In the genomic region with DNA sequence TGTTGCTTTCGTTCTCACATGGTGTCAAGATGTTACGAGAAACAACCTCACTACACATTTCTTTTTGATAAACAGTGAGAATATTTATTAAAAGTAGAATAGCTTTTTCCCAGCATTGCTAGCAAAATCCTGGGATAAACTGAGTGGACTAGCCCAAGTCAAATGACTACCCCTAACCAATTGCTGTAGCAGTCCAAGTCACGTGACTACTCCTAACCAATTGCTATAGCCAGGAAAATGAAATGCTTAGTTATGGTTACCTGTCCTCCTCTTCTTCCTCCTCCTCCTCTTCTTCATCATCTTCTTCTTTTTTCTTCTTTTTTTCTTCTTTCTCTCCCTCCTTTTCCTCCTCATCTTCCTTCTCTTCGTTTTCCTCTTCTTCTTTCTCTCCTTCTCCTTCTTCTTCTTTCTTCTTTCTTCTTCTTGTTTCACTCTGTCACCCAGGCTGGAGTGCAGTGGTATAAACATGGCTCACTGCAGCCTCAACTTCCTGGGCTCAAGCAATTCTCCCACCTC, we compare ENCODE assay signal across 32 cellular contexts.
"Had no signal": no experiment of that assay in that cellular context is flagged by ENCODE, and none has a peak within 500 bp of the region (broad histone marks: within the 10 kb centered on the region; RNA-seq: fewer than 3 reads in every experiment).

No MANE protein-coding gene starts in this region.

- H3K36me3 ChIP-seq: adrenal gland, brain microvascular endothelial cell, breast epithelium had no signal

- H3K4me1 ChIP-seq: adrenal gland, body of pancreas, breast epithelium had no signal

- H3K27me3 ChIP-seq: adrenal gland, body of pancreas, brain microvascular endothelial cell, breast epithelium had no signal

- ATAC-seq: activated CD8-positive, alpha-beta T cell treated with anti-CD3 and anti-CD28 coated beads for 36 hours; activated naive CD4-positive, alpha-beta T cell treated with anti-CD3 and anti-CD28 coated beads, Interleukin-2, amount 50 U/mL, for 72 hours; activated T-cell treated with anti-CD3 and anti-CD28 coated beads, Interleukin-2, amount 50 U/mL, for 4 hours; activated T-cell treated with anti-CD3 and anti-CD28 coated beads, Interleukin-2, amount 50 U/mL, for 72 hours; activated T-helper 17 cell treated with anti-CD3 and anti-CD28 coated beads, Interleukin-2, amount 50 U/mL, for 72 hours; body of pancreas had no signal

- FAIRE-seq: astrocyte, TTC549 had no signal

- H3K9me3 ChIP-seq: adrenal gland, body of pancreas, breast epithelium had no signal

- H3K27ac ChIP-seq: adrenal gland, body of pancreas, brain microvascular endothelial cell, breast epithelium, VCaP had no signal

- H3K4me3 ChIP-seq: adrenal gland, body of pancreas, breast epithelium had no signal

- DNase-seq: activated B cell treated with CpG ODN at 0.5 μM for 24 hours; activated CD4-positive, alpha-beta memory T cell treated with anti-CD3 and anti-CD28 coated beads for 36 hours; activated CD4-positive, alpha-beta T cell treated with anti-CD3 and anti-CD28 coated beads for 4 hours; activated CD4-positive, alpha-beta T cell treated with anti-CD3 and anti-CD28 coated beads, Interleukin-2, amount 50 U/mL, for 1 hour; activated CD4-positive, alpha-beta T cell treated with anti-CD3 and anti-CD28 coated beads, Interleukin-2, amount 50 U/mL, for 4 hours; activated CD4-positive, CD25-positive, alpha-beta regulatory T cell treated with anti-CD3 and anti-CD28 coated beads, Interleukin-2, amount 50 U/mL, for 72 hours; activated CD8-positive, alpha-beta memory T cell treated with anti-CD3 and anti-CD28 coated beads, Interleukin-2, amount 50 U/mL, for 4 hours; activated CD8-positive, alpha-beta T cell treated with anti-CD3 and anti-CD28 coated beads for 36 hours; activated effector memory CD4-positive, alpha-beta T cell treated with anti-CD3 and anti-CD28 coated beads, Interleukin-2, amount 50 U/mL, for 16 hours; activated gamma-delta T cell treated with Interleukin-2 at 50 U/mL for 16 hours; activated naive CD4-positive, alpha-beta T cell; activated naive CD4-positive, alpha-beta T cell treated with anti-CD3 and anti-CD28 coated beads for 36 hours; activated naive CD4-positive, alpha-beta T cell treated with anti-CD3 and anti-CD28 coated beads, Interleukin-2, amount 50 U/mL, for 16 hours; activated naive CD8-positive, alpha-beta T cell treated with anti-CD3 and anti-CD28 coated beads for 36 hours; activated T-cell treated with anti-CD3 and anti-CD28 coated beads for 4 hours; activated T-cell treated with anti-CD3 and anti-CD28 coated beads, Interleukin-2, amount 50 U/mL, for 1 hour; activated T-cell treated with anti-CD3 and anti-CD28 coated beads, Interleukin-2, amount 50 U/mL, for 4 hours; activated T-cell treated with anti-CD3 and anti-CD28 coated beads, Interleukin-2, amount 50 U/mL, for 72 hours; adrenal gland; amniotic stem cell; aorta; body of pancreas; brain microvascular endothelial cell; central memory CD4-positive, alpha-beta T cell; T-helper 2 cell; T-helper 9 cell had no signal
